Comparison of ENCODE assay signal across 1 cellular context in genomic region chr12:11923067-11923466, GRCh38.
TF ChIP-seq lines count a peak whose summit lies in the region.

No MANE protein-coding gene starts in this region.

TF ChIP-seq in HepG2, 621 proteins besides CTCF, POLR2A, EP300 and RAD21 (continued from another document):
- TF ChIP-seq ZNF574 (CRISPR knock-in tag; IDR thresholded peaks at IDR 0.05), result no peak
- no peak for TF ChIP-seq ZNF703 (CRISPR knock-in tag; IDR thresholded peaks at IDR 0.05; ENCODE audit: borderline replicate concordance)
- no peak for TF ChIP-seq JUND (CRISPR knock-in tag; IDR thresholded peaks at IDR 0.05)
- no peak for TF ChIP-seq DZIP1 (CRISPR knock-in tag; IDR thresholded peaks at IDR 0.05)
- TF ChIP-seq ZNF235 (CRISPR knock-in tag; IDR thresholded peaks at IDR 0.05; ENCODE audit: borderline replicate concordance), result no peak
- TF ChIP-seq HOXA7 (CRISPR knock-in tag; IDR thresholded peaks at IDR 0.05), result no peak
- TF ChIP-seq ZNF746 (CRISPR knock-in tag; IDR thresholded peaks at IDR 0.05), result no peak
- no peak for TF ChIP-seq ZNF329 (CRISPR knock-in tag; IDR thresholded peaks at IDR 0.05; ENCODE audit: low read depth)
- TF ChIP-seq ZMAT3 (CRISPR knock-in tag; conservative IDR thresholded peaks at IDR 0.05), result no peak
- TF ChIP-seq ZNF691 (CRISPR knock-in tag; IDR thresholded peaks at IDR 0.05; ENCODE audit: borderline replicate concordance, low read depth), result no peak
- no peak for TF ChIP-seq MTERF4 (CRISPR knock-in tag; IDR thresholded peaks at IDR 0.05)
- no peak for TF ChIP-seq ZNF850 (CRISPR knock-in tag; conservative IDR thresholded peaks at IDR 0.05)
- no peak for TF ChIP-seq ETS1 (CRISPR knock-in tag; IDR thresholded peaks at IDR 0.05)
- no peak for TF ChIP-seq ZNF552 (CRISPR knock-in tag; IDR thresholded peaks at IDR 0.05; ENCODE audit: borderline replicate concordance)
